In genomic region chr18:10519366-10519765, GRCh38 we compare ENCODE assay signal across 13 cellular contexts. TPM values are rescaled to one million over a fixed set of nuclear protein-coding genes. Genes with fewer than 3 reads are reported as not detected.
A peak's percentile ranks its signal among the peaks of the same experiment; 100 is the strongest.
DNase-seq lines count a peak whose midpoint lies in the region; ATAC-seq and TF ChIP-seq lines count a peak whose summit lies in the region.
"Had no signal": no experiment of that assay in that cellular context is flagged by ENCODE, and none has a peak within 500 bp of the region (broad histone marks: within the 10 kb centered on the region; RNA-seq: fewer than 3 reads in every experiment).

No MANE protein-coding gene starts in this region.

- CTCF ChIA-PET in PC-3 (lab: Charles Lee), result interaction anchor here (1.3 kb wide), 1 partner anchor 513 kb away, joined by 6 read pairs; no protein-coding TSS in a partner anchor
- CTCF ChIA-PET in RWPE1 (lab: Yijun Ruan, JAX), result interaction anchor here (0.6 to 4.0 kb wide), 8 partner anchors 8 to 956 kb away, joined by 3 to 31 read pairs (median 3); no protein-coding TSS in a partner anchor

- intact Hi-C loops in PC-3 (cut with micrococcal nuclease) (loop anchor here (10.0 kb wide), 1 partner anchor 65 kb away; the partner anchor contains the start of gene APCDD1), sciatic nerve (cut with DNase I) (no loop called here)

- ATAC-seq in PC-3 (no peak), sciatic nerve (peak; percentile 46), HG03565 (IDR thresholded peaks at IDR 0.05; ENCODE audit: unreplicated experiment) (no peak)

- no peaks in the 10 kb centered on the region for H3K9me3 ChIP-seq in PC-3 (ENCODE audit: low read length)
- H3K9me3 ChIP-seq: adrenal gland had no signal

- no peaks in the 10 kb centered on the region for H3K79me2 ChIP-seq in PC-3 (ENCODE audit: low read length)

- H3K27ac ChIP-seq in PC-3 (ENCODE audit: low read length) (no peak overlapping the region), RWPE1 (no peak overlapping the region)
- H3K27ac ChIP-seq: A549 had no signal

- H3K27me3 ChIP-seq in PC-3 (ENCODE audit: low read length), result peaks cover 53% of the 10 kb centered on the region
- H3K27me3 ChIP-seq: adrenal gland had no signal

- H2AFZ ChIP-seq in PC-3 (ENCODE audit: low read length), result no peak overlapping the region

- peaks cover 0 to 2% (median 0%) of the 10 kb centered on the region in 6 donors for H3K9me3 Mint-ChIP-seq in immature natural killer cell
- H3K9me3 Mint-ChIP-seq: activated CD4-positive, alpha-beta T cell treated with anti-CD3 and anti-CD28 coated beads, Interleukin-2, amount 10 ng/mL, durations not matched to agents 24 days and 14 days; T-helper 2 cell treated with Interferon-gamma antibody and Interleukin-4, amounts not matched to agents 5 μg/mL and 100 μg/mL, for 36 hours had no signal

- H3K4me1 ChIP-seq in PC-3 (ENCODE audit: insufficient read depth, low read length), result peaks cover 7% of the 10 kb centered on the region; the same call in 1 of the 2 replicates
- H3K4me1 ChIP-seq: A549 had no signal

- peaks cover under 1 to 2% of the 10 kb centered on the region in 2 donors for H3K4me1 Mint-ChIP-seq in immature natural killer cell

- peak overlapping the region; percentile 70 for H3K4me2 ChIP-seq in PC-3 (ENCODE audit: low read length)

- no peaks in the 10 kb centered on the region for H4K20me1 ChIP-seq in PC-3 (ENCODE audit: low read length)

- no peak overlapping the region for H3K4me3 Mint-ChIP-seq in immature natural killer cell
- H3K4me3 Mint-ChIP-seq: activated CD4-positive, alpha-beta T cell treated with anti-CD3 and anti-CD28 coated beads, Interleukin-2, amount 10 ng/mL, durations not matched to agents 24 days and 14 days; activated T-cell treated with anti-CD3 and anti-CD28 coated beads, Interleukin-2, amount 50 U/mL, for 4 hours; T-helper 2 cell treated with Interferon-gamma antibody and Interleukin-4, amounts not matched to agents 5 μg/mL and 100 μg/mL, for 36 hours had no signal

- H3K9ac ChIP-seq in PC-3 (ENCODE audit: low read length), result no peak overlapping the region

- H3F3A ChIP-seq in PC-3 (ENCODE audit: low read length, unreplicated experiment), result no peaks in the 10 kb centered on the region

- H3K27ac Mint-ChIP-seq in immature natural killer cell, result no peak overlapping the region
- H3K27ac Mint-ChIP-seq: activated CD4-positive, alpha-beta T cell treated with anti-CD3 and anti-CD28 coated beads, Interleukin-2, amount 10 ng/mL, durations not matched to agents 24 days and 14 days; T-helper 2 cell treated with Interferon-gamma antibody and Interleukin-4, amounts not matched to agents 5 μg/mL and 100 μg/mL, for 36 hours had no signal

- H3K36me3 Mint-ChIP-seq in immature natural killer cell, result no peaks in the 10 kb centered on the region

- DNase-seq in AG08396 (ENCODE audit: low spot score) (peak; percentile 38), PC-3 (no peak), fibroblast of the aortic adventitia (ENCODE audit: low read depth) (peak; percentile 33), sciatic nerve (ENCODE audit: low spot score) (no peak), immature natural killer cell (no peak), RWPE1 (ENCODE audit: low spot score) (no peak), NCI-H510A (lab: John Stamatoyannopoulos, UW) (no peak)

- POLR2A ChIA-PET in PC-3 (lab: Charles Lee; ENCODE audit: unreplicated experiment), result no interaction called here
- POLR2A ChIA-PET in RWPE1 (lab: Yijun Ruan, JAX; ENCODE audit: low non-redundant PET), result no interaction called here

- BruUV-seq in PC-3 (replicated peaks; lab: Mats Ljungman, UMichigan), result no TSS peak

- peaks cover 7 to 22% (median 9%) of the 10 kb centered on the region in 3 donors for H3K27me3 Mint-ChIP-seq in immature natural killer cell (ENCODE audit: low read depth in 3 of 3)

- TF ChIP-seq CTCF in PC-3 (conservative IDR thresholded peaks at IDR 0.05; ENCODE audit: low read depth, low read length) (no peak), fibroblast of the aortic adventitia (IDR thresholded peaks at IDR 0.05; ENCODE audit: insufficient read depth, low read length) (no peak), RWPE1 (conservative IDR thresholded peaks at IDR 0.05; ENCODE audit: low read depth) (no peak)

- no peaks in the 10 kb centered on the region for H3K9me2 ChIP-seq in PC-3 (replicated peaks; ENCODE audit: low read length)

- H3K4me3 ChIP-seq in PC-3 (ENCODE audit: low read length), result no peak overlapping the region
- H3K4me3 ChIP-seq in fibroblast of the aortic adventitia (ENCODE audit: low read depth, low read length), result no peak overlapping the region
- H3K4me3 ChIP-seq: A549 had no signal

- H3K36me3 ChIP-seq in PC-3 (ENCODE audit: low read depth, low read length), result no peaks in the 10 kb centered on the region
- H3K36me3 ChIP-seq: adrenal gland had no signal

RNA-seq across cellular contexts. Expression of gene NAPG, which starts 6.5 kb away (rescaled TPM):
- total RNA-seq in PC-3 (2014; rRNA removed) (24.0 and 24.7 TPM in 2 replicates), fibroblast of the aortic adventitia (ENCODE audit: low replicate concordance) (44.6 and 73.6 TPM in 2 replicates), sciatic nerve (40.0 TPM)
- polyA plus RNA-seq in immature natural killer cell, result 10 to 100 TPM; 14.4 to 18.4 (median 14.6) TPM

Comparison
In these comparisons a context has a peak if more than half of its experiments do, and no peak if none do; other contexts are left out.
1. DNase-seq: peak in AG08396 (single experiment) and fibroblast of the aortic adventitia (single experiment); none in PC-3 (single experiment), sciatic nerve (single experiment), immature natural killer cell (0 of 3), RWPE1 (single experiment) and NCI-H510A (single experiment).